8 cellular contexts compared by ENCODE assay signal in genomic region chr14:68248481-68249255, GRCh38.
DNase-seq lines count a peak whose midpoint lies in the region; ATAC-seq and TF ChIP-seq lines count a peak whose summit lies in the region.

No MANE protein-coding gene starts in this region.

- H2AFZ ChIP-seq in MM.1S (ENCODE audit: low read length): no peak overlapping the region

- H3K36me3 Mint-ChIP-seq in naive B cell: no peaks in the 10 kb centered on the region

- H3K27ac Mint-ChIP-seq in naive B cell: peak overlapping the region; percentile 69 to 95 (median 82)

- no peaks in the 10 kb centered on the region for H4K20me1 ChIP-seq in MM.1S (ENCODE audit: insufficient read depth, low read length)

- no peaks in the 10 kb centered on the region for H3K9me2 ChIP-seq in MM.1S (replicated peaks; ENCODE audit: insufficient read depth, low read length)

- H3K4me2 ChIP-seq in MM.1S (ENCODE audit: low read depth, low read length): no peak overlapping the region

- peak overlapping the region in 6 of 8 donors; percentile 13 to 75 (median 38) for H3K4me3 Mint-ChIP-seq in naive B cell

- DNase-seq in stimulated activated CD4-positive, alpha-beta T cell treated with anti-CD3 and anti-CD28 coated beads, Interleukin-4, amount 100 ng/mL, for 24 hours: peak; percentile 19
- DNase-seq in stimulated activated CD4-positive, alpha-beta T cell treated with anti-CD3 and anti-CD28 coated beads, Interleukin-2, amount 100 ng/mL, for 24 hours: no peak
- DNase-seq in MM.1S (peak; percentile 11), esophagus muscularis mucosa (ENCODE audit: extremely low spot score) (no peak), naive B cell (peak; percentile 61)

- H3K4me3 ChIP-seq in MM.1S (ENCODE audit: low read length): no peak overlapping the region
- H3K4me3 ChIP-seq in esophagus muscularis mucosa: no peak overlapping the region

- H3K36me3 ChIP-seq in MM.1S (replicated peaks; ENCODE audit: insufficient read depth, low read length): no peaks in the 10 kb centered on the region
- H3K36me3 ChIP-seq in esophagus muscularis mucosa: no peaks in the 10 kb centered on the region

- ATAC-seq in SK-N-SH treated with all-trans-retinoic acid at 6 μM for 48 hours: peak; percentile 62
- ATAC-seq in naive B cell (ENCODE audit: low read depth in 2 of 2): peak; percentile 85
- no peak for ATAC-seq in HG03457 (IDR thresholded peaks at IDR 0.05; ENCODE audit: unreplicated experiment)
- no peak for ATAC-seq in HG03095 (IDR thresholded peaks at IDR 0.05; ENCODE audit: unreplicated experiment)

- intact Hi-C loops in esophagus muscularis mucosa (cut with DNase I): loop anchor here (2.0 to 5.0 kb wide), 4 partner anchors 299 to 568 kb away; no protein-coding TSS in a partner anchor

- H3K9me3 Mint-ChIP-seq in naive B cell: no peaks in the 10 kb centered on the region

- H3K4me1 Mint-ChIP-seq in naive B cell: peaks cover 49 to 69% (median 54%) of the 10 kb centered on the region in 3 donors

- H3K27me3 ChIP-seq in MM.1S (replicated peaks; ENCODE audit: insufficient read depth, low read length) (no peaks in the 10 kb centered on the region), esophagus muscularis mucosa (no peaks in the 10 kb centered on the region)

- peak; percentile 38 for TF ChIP-seq CTCF in MM.1S (IDR thresholded peaks at IDR 0.05; ENCODE audit: low read length)
- TF ChIP-seq CTCF in esophagus muscularis mucosa (IDR thresholded peaks at IDR 0.05): peak; percentile 55 to 65 (median 63)

- H3K9ac ChIP-seq in MM.1S (ENCODE audit: low read length): no peak overlapping the region

- TF ChIP-seq EP300 in esophagus muscularis mucosa (IDR thresholded peaks at IDR 0.05): no peak

- 32% methylated on average over 6 of the region's 7 CpGs for WGBS in esophagus muscularis mucosa

- no peaks in the 10 kb centered on the region for H3K79me2 ChIP-seq in MM.1S (ENCODE audit: low read length)

- H3K27me3 Mint-ChIP-seq in naive B cell: no peaks in the 10 kb centered on the region

- no peak for TF ChIP-seq POLR2A in esophagus muscularis mucosa (IDR thresholded peaks at IDR 0.05; ENCODE audit: low read depth)

- no peak overlapping the region for H3K27ac ChIP-seq in MM.1S (ENCODE audit: low read length)
- peak overlapping the region; percentile 82 to 87 (median 84) for H3K27ac ChIP-seq in esophagus muscularis mucosa (replicated peaks in 1 of 4)

- no peaks in the 10 kb centered on the region for H3F3A ChIP-seq in MM.1S (ENCODE audit: insufficient read depth, low read length)

- H3K9me3 ChIP-seq in MM.1S (replicated peaks; ENCODE audit: insufficient read depth, low read length) (no peaks in the 10 kb centered on the region), esophagus muscularis mucosa (no peaks in the 10 kb centered on the region)

- H3K4me1 ChIP-seq in MM.1S (ENCODE audit: low read length): no peaks in the 10 kb centered on the region
- peaks cover 72 to 86% (median 83%) of the 10 kb centered on the region in 4 donors for H3K4me1 ChIP-seq in esophagus muscularis mucosa

TF ChIP-seq in SK-N-SH treated with all-trans-retinoic acid at 6 μM for 48 hours, 23 proteins besides CTCF, POLR2A, EP300 and RAD21:
- TF ChIP-seq, protein P1, sequence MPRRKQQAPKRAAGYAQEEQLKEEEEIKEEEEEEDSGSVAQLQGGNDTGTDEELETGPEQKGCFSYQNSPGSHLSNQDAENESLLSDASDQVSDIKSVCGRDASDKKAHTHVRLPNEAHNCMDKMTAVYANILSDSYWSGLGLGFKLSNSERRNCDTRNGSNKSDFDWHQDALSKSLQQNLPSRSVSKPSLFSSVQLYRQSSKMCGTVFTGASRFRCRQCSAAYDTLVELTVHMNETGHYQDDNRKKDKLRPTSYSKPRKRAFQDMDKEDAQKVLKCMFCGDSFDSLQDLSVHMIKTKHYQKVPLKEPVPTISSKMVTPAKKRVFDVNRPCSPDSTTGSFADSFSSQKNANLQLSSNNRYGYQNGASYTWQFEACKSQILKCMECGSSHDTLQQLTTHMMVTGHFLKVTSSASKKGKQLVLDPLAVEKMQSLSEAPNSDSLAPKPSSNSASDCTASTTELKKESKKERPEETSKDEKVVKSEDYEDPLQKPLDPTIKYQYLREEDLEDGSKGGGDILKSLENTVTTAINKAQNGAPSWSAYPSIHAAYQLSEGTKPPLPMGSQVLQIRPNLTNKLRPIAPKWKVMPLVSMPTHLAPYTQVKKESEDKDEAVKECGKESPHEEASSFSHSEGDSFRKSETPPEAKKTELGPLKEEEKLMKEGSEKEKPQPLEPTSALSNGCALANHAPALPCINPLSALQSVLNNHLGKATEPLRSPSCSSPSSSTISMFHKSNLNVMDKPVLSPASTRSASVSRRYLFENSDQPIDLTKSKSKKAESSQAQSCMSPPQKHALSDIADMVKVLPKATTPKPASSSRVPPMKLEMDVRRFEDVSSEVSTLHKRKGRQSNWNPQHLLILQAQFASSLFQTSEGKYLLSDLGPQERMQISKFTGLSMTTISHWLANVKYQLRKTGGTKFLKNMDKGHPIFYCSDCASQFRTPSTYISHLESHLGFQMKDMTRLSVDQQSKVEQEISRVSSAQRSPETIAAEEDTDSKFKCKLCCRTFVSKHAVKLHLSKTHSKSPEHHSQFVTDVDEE (CRISPR knock-in tag; IDR thresholded peaks at IDR 0.05): no peak
- TF ChIP-seq, protein P2, sequence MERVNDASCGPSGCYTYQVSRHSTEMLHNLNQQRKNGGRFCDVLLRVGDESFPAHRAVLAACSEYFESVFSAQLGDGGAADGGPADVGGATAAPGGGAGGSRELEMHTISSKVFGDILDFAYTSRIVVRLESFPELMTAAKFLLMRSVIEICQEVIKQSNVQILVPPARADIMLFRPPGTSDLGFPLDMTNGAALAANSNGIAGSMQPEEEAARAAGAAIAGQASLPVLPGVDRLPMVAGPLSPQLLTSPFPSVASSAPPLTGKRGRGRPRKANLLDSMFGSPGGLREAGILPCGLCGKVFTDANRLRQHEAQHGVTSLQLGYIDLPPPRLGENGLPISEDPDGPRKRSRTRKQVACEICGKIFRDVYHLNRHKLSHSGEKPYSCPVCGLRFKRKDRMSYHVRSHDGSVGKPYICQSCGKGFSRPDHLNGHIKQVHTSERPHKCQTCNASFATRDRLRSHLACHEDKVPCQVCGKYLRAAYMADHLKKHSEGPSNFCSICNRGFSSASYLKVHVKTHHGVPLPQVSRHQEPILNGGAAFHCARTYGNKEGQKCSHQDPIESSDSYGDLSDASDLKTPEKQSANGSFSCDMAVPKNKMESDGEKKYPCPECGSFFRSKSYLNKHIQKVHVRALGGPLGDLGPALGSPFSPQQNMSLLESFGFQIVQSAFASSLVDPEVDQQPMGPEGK (CRISPR knock-in tag; IDR thresholded peaks at IDR 0.05; ENCODE audit: borderline replicate concordance): no peak
- no peak for TF ChIP-seq ZNF565 (CRISPR knock-in tag; conservative IDR thresholded peaks at IDR 0.05; ENCODE audit: low read depth)
- no peak for TF ChIP-seq OSR1 (CRISPR knock-in tag; IDR thresholded peaks at IDR 0.05)

Comparison
In these comparisons a context has a peak if more than half of its experiments do, and no peak if none do; other contexts are left out.
1. DNase-seq: peak in stimulated activated CD4-positive, alpha-beta T cell treated with anti-CD3 and anti-CD28 coated beads, Interleukin-4, amount 100 ng/mL, for 24 hours (single experiment), MM.1S (single experiment) and naive B cell (single experiment); none in stimulated activated CD4-positive, alpha-beta T cell treated with anti-CD3 and anti-CD28 coated beads, Interleukin-2, amount 100 ng/mL, for 24 hours (0 of 2) and esophagus muscularis mucosa (single experiment).
2. ATAC-seq: peak in SK-N-SH treated with all-trans-retinoic acid at 6 μM for 48 hours (single experiment) and naive B cell (2 of 2); none in HG03457 (single experiment) and HG03095 (single experiment).